In genomic region chr22:18925368-18926064, GRCh38 we compare ENCODE assay signal across 8 cellular contexts.
"Had no signal": no experiment of that assay in that cellular context is flagged by ENCODE, and none has a peak within 500 bp of the region (broad histone marks: within the 10 kb centered on the region; RNA-seq: fewer than 3 reads in every experiment).

No MANE protein-coding gene starts in this region.

- ATAC-seq: GM12878 had no signal

- H3K4me3 ChIP-seq: GM12878 had no signal

- FAIRE-seq: G401.6, GM12878, GM12891, GM12892, GM18507, GM19239 had no signal

- DNase-seq: GDM1, GF-D8 had no signal
